1 cellular context compared by ENCODE assay signal in genomic region chr20:62138912-62139311, GRCh38.
TF ChIP-seq lines count a peak whose summit lies in the region.

No MANE protein-coding gene starts in this region.

TF ChIP-seq in HCT116, 20 proteins besides CTCF, POLR2A, EP300 and RAD21:
- TF ChIP-seq SIN3A (IDR thresholded peaks at IDR 0.05; ENCODE audit: low read depth) (no peak), POLR2AphosphoS5 (IDR thresholded peaks at IDR 0.05; ENCODE audit: low read depth, low read length) (0 out of 2 replicates have a peak, but pooled peaks have one; percentile 26)
